ENCODE assay signal across 8 cellular contexts in the genomic region with DNA sequence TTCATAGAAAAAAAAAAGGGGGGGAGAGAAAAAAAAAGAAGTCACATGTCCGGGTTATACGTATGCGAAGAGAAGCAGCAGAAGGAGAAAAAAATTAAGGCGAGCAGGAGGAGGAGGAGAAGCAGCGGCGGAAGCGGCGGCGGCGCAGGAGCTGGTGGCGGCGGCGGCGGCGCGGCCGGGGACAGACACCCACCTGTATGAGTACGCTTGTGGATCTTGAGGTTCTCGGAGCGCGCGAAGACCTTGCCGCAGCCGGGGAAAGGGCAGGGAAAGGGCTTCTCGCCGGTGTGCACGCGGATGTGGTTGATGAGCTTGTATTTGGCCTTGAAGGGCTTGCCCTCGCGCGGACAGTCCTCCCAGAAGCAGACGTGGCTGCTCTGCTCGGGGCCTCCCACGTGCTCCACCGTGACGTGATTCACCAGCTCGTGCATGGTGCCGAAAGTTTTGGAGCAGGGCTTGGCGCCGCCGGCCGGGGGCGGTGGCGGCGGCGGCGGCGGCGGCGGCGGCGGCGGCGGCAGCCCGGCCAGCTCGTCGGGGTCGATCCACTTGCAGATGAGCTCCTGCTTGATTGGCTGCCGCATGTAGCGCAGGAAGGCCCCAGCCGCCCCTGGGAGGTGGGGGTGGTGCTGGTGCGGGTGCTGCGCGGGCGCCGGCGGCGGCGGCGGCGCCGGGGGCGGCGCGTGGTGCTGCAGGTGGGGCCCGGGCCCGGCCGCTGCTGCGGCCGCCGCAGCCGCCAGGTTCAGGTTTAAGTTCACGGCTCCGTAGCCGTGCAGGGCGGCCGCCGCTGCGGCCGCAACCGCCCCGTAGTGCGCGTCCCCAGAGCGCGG. TPM values are rescaled to one million over a fixed set of nuclear protein-coding genes. Genes with fewer than 3 reads are reported as not detected.
DNase-seq lines count a peak whose midpoint lies in the region; ATAC-seq, FAIRE-seq and TF ChIP-seq lines count a peak whose summit lies in the region.

No MANE protein-coding gene starts in this region.

- no peaks in the 10 kb centered on the region for H3K79me2 ChIP-seq in osteoblast (ENCODE audit: insufficient read depth, low read length)

- peaks cover 16% of the 10 kb centered on the region for H3K9me3 ChIP-seq in CD8-positive, alpha-beta memory T cell (ENCODE audit: low read length)
- no peaks in the 10 kb centered on the region for H3K9me3 ChIP-seq in ectodermal cell (ENCODE audit: control insufficient read depth, low read length)
- H3K9me3 ChIP-seq in osteoblast (ENCODE audit: low read depth, low read length): no peaks in the 10 kb centered on the region

- H3K36me3 ChIP-seq in CD8-positive, alpha-beta memory T cell (ENCODE audit: insufficient read depth, low read length): no peaks in the 10 kb centered on the region
- peaks cover 21% of the 10 kb centered on the region for H3K36me3 ChIP-seq in ectodermal cell (ENCODE audit: control insufficient read depth, insufficient read depth, low read length)
- no peaks in the 10 kb centered on the region for H3K36me3 ChIP-seq in osteoblast (ENCODE audit: insufficient read depth, low read length)

- ATAC-seq in GM19455 (IDR thresholded peaks at IDR 0.05; ENCODE audit: unreplicated experiment): no peak
- no peak for ATAC-seq in GM21737 (IDR thresholded peaks at IDR 0.05; ENCODE audit: unreplicated experiment)

- POLR2A ChIA-PET in CD8-positive, alpha-beta memory T cell (lab: Charles Lee): interaction anchor here (0.7 kb wide), 2 partner anchors 11 to 314 kb away, joined by 4 to 5 read pairs; no protein-coding TSS in a partner anchor
- POLR2A ChIA-PET in HEK293T (lab: Yijun Ruan, JAX): interaction anchor here (0.6 to 2.8 kb wide), 16 partner anchors 9 to 364 kb away, joined by 3 to 66 read pairs (median 5); a partner anchor contains a TSS

- peaks cover 17 to 45% (median 44%) of the 10 kb centered on the region in 5 donors for H3K9me3 Mint-ChIP-seq in CD8-positive, alpha-beta memory T cell
- H3K9me3 Mint-ChIP-seq in T-helper 1 cell treated with Interleukin-12 subunit alpha and Interleukin-12 subunit beta and Interleukin-4 antibody, amounts not matched to agents 30 μg/mL and 1 μg/mL, for 36 hours: peaks cover 9% of the 10 kb centered on the region

- peaks cover 24 to 28% (median 24%) of the 10 kb centered on the region in 3 donors for H3K4me1 Mint-ChIP-seq in CD8-positive, alpha-beta memory T cell
- peaks cover 15% of the 10 kb centered on the region for H3K4me1 Mint-ChIP-seq in T-helper 1 cell treated with Interleukin-12 subunit alpha and Interleukin-12 subunit beta and Interleukin-4 antibody, amounts not matched to agents 30 μg/mL and 1 μg/mL, for 36 hours (ENCODE audit: low read depth)

- no peak overlapping the region for H2AFZ ChIP-seq in osteoblast (ENCODE audit: low read length)

- peak in 2 of 5 donors; percentile 45 to 46 for DNase-seq in CD8-positive, alpha-beta memory T cell
- DNase-seq in HEK293T (ENCODE audit: extremely low spot score) (peak; percentile 62), osteoblast (ENCODE audit: insufficient read length, low spot score, missing footprints) (peak; percentile 90), urothelium cell line (ENCODE audit: low spot score) (no peak)

- no peak for TF ChIP-seq CTCF in osteoblast (IDR thresholded peaks at IDR 0.05; ENCODE audit: extremely low read depth, low read depth, low read length)

- no peak overlapping the region for H3K4me2 ChIP-seq in osteoblast (ENCODE audit: insufficient read depth, low read length)

- H4K20me1 ChIP-seq in osteoblast (ENCODE audit: insufficient read depth, low read length): peaks cover 2% of the 10 kb centered on the region

- peaks cover 75 to 76% of the 10 kb centered on the region in 2 donors for H3K27me3 Mint-ChIP-seq in CD8-positive, alpha-beta memory T cell
- H3K27me3 Mint-ChIP-seq in T-helper 1 cell treated with Interleukin-12 subunit alpha and Interleukin-12 subunit beta and Interleukin-4 antibody, amounts not matched to agents 30 μg/mL and 1 μg/mL, for 36 hours (ENCODE audit: low read depth): peaks cover 80% of the 10 kb centered on the region

- no peak overlapping the region for H3K27ac ChIP-seq in CD8-positive, alpha-beta memory T cell (ENCODE audit: low read depth, low read length)
- H3K27ac ChIP-seq in ectodermal cell (ENCODE audit: insufficient read depth, low read depth, low read length, poor library complexity, severe bottlenecking) (peak overlapping the region; percentile 89), osteoblast (ENCODE audit: low read depth, low read length) (no peak overlapping the region)

- H3K27ac Mint-ChIP-seq in CD8-positive, alpha-beta memory T cell: peak overlapping the region in 5 of 8 donors; percentile 41 to 84 (median 82)
- peak overlapping the region; percentile 82 for H3K27ac Mint-ChIP-seq in T-helper 1 cell treated with Interleukin-12 subunit alpha and Interleukin-12 subunit beta and Interleukin-4 antibody, amounts not matched to agents 30 μg/mL and 1 μg/mL, for 36 hours

- H3K4me1 ChIP-seq in CD8-positive, alpha-beta memory T cell (ENCODE audit: insufficient read depth, low read length): peaks cover 17% of the 10 kb centered on the region
- peaks cover 26% of the 10 kb centered on the region for H3K4me1 ChIP-seq in ectodermal cell (ENCODE audit: control insufficient read depth, insufficient read depth, low read length)
- no peaks in the 10 kb centered on the region for H3K4me1 ChIP-seq in osteoblast (ENCODE audit: insufficient read depth, low read length)

- no peak for FAIRE-seq in urothelium cell line (lab: Jason Lieb, UNC)

- peak overlapping the region; percentile 18 for H3K4me3 ChIP-seq in CD8-positive, alpha-beta memory T cell (ENCODE audit: low read length)
- H3K4me3 ChIP-seq in ectodermal cell (ENCODE audit: insufficient read depth, low read depth, low read length) (peak overlapping the region; percentile 73), osteoblast (ENCODE audit: insufficient read depth, low read length) (no peak overlapping the region)

- peaks cover 0 to 2% (median 0%) of the 10 kb centered on the region in 3 donors for H3K36me3 Mint-ChIP-seq in CD8-positive, alpha-beta memory T cell
- peaks cover 13% of the 10 kb centered on the region for H3K36me3 Mint-ChIP-seq in T-helper 1 cell treated with Interleukin-12 subunit alpha and Interleukin-12 subunit beta and Interleukin-4 antibody, amounts not matched to agents 30 μg/mL and 1 μg/mL, for 36 hours (ENCODE audit: low read depth)

- peak overlapping the region; percentile 76 to 95 (median 82) for H3K4me3 Mint-ChIP-seq in CD8-positive, alpha-beta memory T cell
- peak overlapping the region; percentile 63 for H3K4me3 Mint-ChIP-seq in T-helper 1 cell treated with Interleukin-12 subunit alpha and Interleukin-12 subunit beta and Interleukin-4 antibody, amounts not matched to agents 30 μg/mL and 1 μg/mL, for 36 hours

- CTCF ChIA-PET in CD8-positive, alpha-beta memory T cell (lab: Charles Lee): interaction anchor here (1.0 to 1.3 kb wide), 4 partner anchors 15 to 26 kb away, joined by 3 read pairs; no protein-coding TSS in a partner anchor
- CTCF ChIA-PET in HEK293T (lab: Yijun Ruan, JAX): interaction anchor here (0.5 to 1.3 kb wide), 3 partner anchors 11 to 56 kb away, joined by 3 read pairs; a partner anchor contains a TSS

- WGBS in ectodermal cell, 2 experiments: 0 to 1% methylated on average over 96 of the region's 96 CpGs

- H3K27me3 ChIP-seq in CD8-positive, alpha-beta memory T cell (ENCODE audit: insufficient read depth, low read length, poor library complexity, severe bottlenecking): peaks cover 81% of the 10 kb centered on the region
- H3K27me3 ChIP-seq in ectodermal cell (ENCODE audit: control insufficient read depth, insufficient read depth, low read length, poor library complexity, severe bottlenecking) (peaks cover 39% of the 10 kb centered on the region), osteoblast (ENCODE audit: insufficient read depth, low read length) (peaks cover 89% of the 10 kb centered on the region)

TF ChIP-seq in HEK293T, 16 proteins besides CTCF, POLR2A, EP300 and RAD21:
- TF ChIP-seq TARDBP (IDR thresholded peaks at IDR 0.05) (no peak), SUZ12 (IDR thresholded peaks at IDR 0.05) (no peak), L3MBTL2 (conservative IDR thresholded peaks at IDR 0.05) (peak; percentile 67), FOXK2 (IDR thresholded peaks at IDR 0.05) (no peak), HDGF (IDR thresholded peaks at IDR 0.05; ENCODE audit: borderline replicate concordance) (no peak), ZNF384 (IDR thresholded peaks at IDR 0.05) (0 out of 2 replicates have a peak, but pooled peaks have one; percentile 46), NFRKB (IDR thresholded peaks at IDR 0.05) (no peak), BHLHE40 (IDR thresholded peaks at IDR 0.05; ENCODE audit: borderline replicate concordance) (no peak)

RNA-seq across cellular contexts. Expression of a gene that starts 1.4 kb away (rescaled TPM):
- total RNA-seq in CD8-positive, alpha-beta memory T cell: not detected
- not detected for polyA plus RNA-seq in CD8-positive, alpha-beta memory T cell
- polyA plus RNA-seq in ectodermal cell (2013, experiment 1 of 4): 65.6 TPM
- polyA plus RNA-seq in ectodermal cell (2013, experiment 2 of 4): 64.1 TPM
- 56.2 TPM for polyA plus RNA-seq in ectodermal cell (2013, experiment 3 of 4)
- polyA plus RNA-seq in ectodermal cell (2013, experiment 4 of 4): 56.2 TPM
- total RNA-seq in osteoblast: not detected in 2 replicates

RNA-seq across cellular contexts. Expression of a gene that starts 11.4 kb away (rescaled TPM):
- total RNA-seq in CD8-positive, alpha-beta memory T cell: not detected
- polyA plus RNA-seq in CD8-positive, alpha-beta memory T cell: not detected
- polyA plus RNA-seq in ectodermal cell (2013, experiment 1 of 4): 345 TPM
- polyA plus RNA-seq in ectodermal cell (2013, experiment 2 of 4): 289 TPM
- 282 TPM for polyA plus RNA-seq in ectodermal cell (2013, experiment 3 of 4)
- polyA plus RNA-seq in ectodermal cell (2013, experiment 4 of 4): 292 TPM
- total RNA-seq in osteoblast: not detected in 2 replicates
